1 cellular context compared by ENCODE assay signal in the genomic region with DNA sequence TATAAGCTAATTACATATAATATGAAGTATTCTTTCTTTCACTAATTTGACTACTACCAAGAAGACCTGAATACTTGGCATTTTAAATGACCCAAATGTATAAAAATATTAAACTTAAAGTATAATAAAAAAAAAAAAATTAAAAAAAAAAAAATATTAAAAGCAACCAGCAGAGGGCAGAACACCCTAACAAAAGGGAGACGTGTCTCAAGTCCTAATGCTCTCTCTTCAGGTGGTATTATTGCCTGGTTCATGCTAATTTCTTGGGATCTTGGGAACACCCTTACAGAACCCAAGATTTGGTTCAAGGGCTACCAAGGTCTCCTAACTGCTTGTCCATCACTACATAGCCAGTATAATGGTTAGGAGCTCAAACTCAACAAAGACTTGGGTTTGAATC.
TF ChIP-seq lines count a peak whose summit lies in the region.

No MANE protein-coding gene starts in this region.

TF ChIP-seq in H1, 55 proteins besides CTCF, POLR2A, EP300 and RAD21 (continued from another document):
- TF ChIP-seq, protein P1, sequence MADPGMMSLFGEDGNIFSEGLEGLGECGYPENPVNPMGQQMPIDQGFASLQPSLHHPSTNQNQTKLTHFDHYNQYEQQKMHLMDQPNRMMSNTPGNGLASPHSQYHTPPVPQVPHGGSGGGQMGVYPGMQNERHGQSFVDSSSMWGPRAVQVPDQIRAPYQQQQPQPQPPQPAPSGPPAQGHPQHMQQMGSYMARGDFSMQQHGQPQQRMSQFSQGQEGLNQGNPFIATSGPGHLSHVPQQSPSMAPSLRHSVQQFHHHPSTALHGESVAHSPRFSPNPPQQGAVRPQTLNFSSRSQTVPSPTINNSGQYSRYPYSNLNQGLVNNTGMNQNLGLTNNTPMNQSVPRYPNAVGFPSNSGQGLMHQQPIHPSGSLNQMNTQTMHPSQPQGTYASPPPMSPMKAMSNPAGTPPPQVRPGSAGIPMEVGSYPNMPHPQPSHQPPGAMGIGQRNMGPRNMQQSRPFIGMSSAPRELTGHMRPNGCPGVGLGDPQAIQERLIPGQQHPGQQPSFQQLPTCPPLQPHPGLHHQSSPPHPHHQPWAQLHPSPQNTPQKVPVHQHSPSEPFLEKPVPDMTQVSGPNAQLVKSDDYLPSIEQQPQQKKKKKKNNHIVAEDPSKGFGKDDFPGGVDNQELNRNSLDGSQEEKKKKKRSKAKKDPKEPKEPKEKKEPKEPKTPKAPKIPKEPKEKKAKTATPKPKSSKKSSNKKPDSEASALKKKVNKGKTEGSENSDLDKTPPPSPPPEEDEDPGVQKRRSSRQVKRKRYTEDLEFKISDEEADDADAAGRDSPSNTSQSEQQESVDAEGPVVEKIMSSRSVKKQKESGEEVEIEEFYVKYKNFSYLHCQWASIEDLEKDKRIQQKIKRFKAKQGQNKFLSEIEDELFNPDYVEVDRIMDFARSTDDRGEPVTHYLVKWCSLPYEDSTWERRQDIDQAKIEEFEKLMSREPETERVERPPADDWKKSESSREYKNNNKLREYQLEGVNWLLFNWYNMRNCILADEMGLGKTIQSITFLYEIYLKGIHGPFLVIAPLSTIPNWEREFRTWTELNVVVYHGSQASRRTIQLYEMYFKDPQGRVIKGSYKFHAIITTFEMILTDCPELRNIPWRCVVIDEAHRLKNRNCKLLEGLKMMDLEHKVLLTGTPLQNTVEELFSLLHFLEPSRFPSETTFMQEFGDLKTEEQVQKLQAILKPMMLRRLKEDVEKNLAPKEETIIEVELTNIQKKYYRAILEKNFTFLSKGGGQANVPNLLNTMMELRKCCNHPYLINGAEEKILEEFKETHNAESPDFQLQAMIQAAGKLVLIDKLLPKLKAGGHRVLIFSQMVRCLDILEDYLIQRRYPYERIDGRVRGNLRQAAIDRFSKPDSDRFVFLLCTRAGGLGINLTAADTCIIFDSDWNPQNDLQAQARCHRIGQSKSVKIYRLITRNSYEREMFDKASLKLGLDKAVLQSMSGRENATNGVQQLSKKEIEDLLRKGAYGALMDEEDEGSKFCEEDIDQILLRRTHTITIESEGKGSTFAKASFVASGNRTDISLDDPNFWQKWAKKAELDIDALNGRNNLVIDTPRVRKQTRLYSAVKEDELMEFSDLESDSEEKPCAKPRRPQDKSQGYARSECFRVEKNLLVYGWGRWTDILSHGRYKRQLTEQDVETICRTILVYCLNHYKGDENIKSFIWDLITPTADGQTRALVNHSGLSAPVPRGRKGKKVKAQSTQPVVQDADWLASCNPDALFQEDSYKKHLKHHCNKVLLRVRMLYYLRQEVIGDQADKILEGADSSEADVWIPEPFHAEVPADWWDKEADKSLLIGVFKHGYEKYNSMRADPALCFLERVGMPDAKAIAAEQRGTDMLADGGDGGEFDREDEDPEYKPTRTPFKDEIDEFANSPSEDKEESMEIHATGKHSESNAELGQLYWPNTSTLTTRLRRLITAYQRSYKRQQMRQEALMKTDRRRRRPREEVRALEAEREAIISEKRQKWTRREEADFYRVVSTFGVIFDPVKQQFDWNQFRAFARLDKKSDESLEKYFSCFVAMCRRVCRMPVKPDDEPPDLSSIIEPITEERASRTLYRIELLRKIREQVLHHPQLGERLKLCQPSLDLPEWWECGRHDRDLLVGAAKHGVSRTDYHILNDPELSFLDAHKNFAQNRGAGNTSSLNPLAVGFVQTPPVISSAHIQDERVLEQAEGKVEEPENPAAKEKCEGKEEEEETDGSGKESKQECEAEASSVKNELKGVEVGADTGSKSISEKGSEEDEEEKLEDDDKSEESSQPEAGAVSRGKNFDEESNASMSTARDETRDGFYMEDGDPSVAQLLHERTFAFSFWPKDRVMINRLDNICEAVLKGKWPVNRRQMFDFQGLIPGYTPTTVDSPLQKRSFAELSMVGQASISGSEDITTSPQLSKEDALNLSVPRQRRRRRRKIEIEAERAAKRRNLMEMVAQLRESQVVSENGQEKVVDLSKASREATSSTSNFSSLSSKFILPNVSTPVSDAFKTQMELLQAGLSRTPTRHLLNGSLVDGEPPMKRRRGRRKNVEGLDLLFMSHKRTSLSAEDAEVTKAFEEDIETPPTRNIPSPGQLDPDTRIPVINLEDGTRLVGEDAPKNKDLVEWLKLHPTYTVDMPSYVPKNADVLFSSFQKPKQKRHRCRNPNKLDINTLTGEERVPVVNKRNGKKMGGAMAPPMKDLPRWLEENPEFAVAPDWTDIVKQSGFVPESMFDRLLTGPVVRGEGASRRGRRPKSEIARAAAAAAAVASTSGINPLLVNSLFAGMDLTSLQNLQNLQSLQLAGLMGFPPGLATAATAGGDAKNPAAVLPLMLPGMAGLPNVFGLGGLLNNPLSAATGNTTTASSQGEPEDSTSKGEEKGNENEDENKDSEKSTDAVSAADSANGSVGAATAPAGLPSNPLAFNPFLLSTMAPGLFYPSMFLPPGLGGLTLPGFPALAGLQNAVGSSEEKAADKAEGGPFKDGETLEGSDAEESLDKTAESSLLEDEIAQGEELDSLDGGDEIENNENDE (IDR thresholded peaks at IDR 0.05; ENCODE audit: insufficient replicate concordance, low read length) = no peak
- no peak for TF ChIP-seq CBX8 (IDR thresholded peaks at IDR 0.05; ENCODE audit: borderline replicate concordance, low read depth, low read length)
- no peak for TF ChIP-seq YY1 (IDR thresholded peaks at IDR 0.05; ENCODE audit: low read depth, low read length)
- TF ChIP-seq, protein P2, sequence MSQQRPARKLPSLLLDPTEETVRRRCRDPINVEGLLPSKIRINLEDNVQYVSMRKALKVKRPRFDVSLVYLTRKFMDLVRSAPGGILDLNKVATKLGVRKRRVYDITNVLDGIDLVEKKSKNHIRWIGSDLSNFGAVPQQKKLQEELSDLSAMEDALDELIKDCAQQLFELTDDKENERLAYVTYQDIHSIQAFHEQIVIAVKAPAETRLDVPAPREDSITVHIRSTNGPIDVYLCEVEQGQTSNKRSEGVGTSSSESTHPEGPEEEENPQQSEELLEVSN (IDR thresholded peaks at IDR 0.05) = no peak
- TF ChIP-seq TAF1 (IDR thresholded peaks at IDR 0.05; ENCODE audit: low read depth, low read length) = no peak
- TF ChIP-seq RBBP5 (IDR thresholded peaks at IDR 0.05; ENCODE audit: borderline replicate concordance, low read depth, low read length) = no peak
